12 cellular contexts compared by ENCODE assay signal in genomic region chr1:67688526-67689219, GRCh38. TPM values are rescaled to one million over a fixed set of nuclear protein-coding genes. Genes with fewer than 3 reads are reported as not detected.
DNase-seq lines count a peak whose midpoint lies in the region; ATAC-seq and TF ChIP-seq lines count a peak whose summit lies in the region.
"Had no signal": no experiment of that assay in that cellular context is flagged by ENCODE, and none has a peak within 500 bp of the region (broad histone marks: within the 10 kb centered on the region; RNA-seq: fewer than 3 reads in every experiment).

No MANE protein-coding gene starts in this region.

- H3K4me3 Mint-ChIP-seq in Caco-2 (ENCODE audit: unreplicated experiment) (peak overlapping the region; percentile 51), WTC11 (no peak overlapping the region)

- intact Hi-C loops in Caco-2 (cut with micrococcal nuclease; ENCODE audit: unreplicated experiment) (loop anchor here (5.0 kb wide), 1 partner anchor 41 kb away; no protein-coding TSS in a partner anchor), right lobe of liver (cut with DNase I) (no loop called here)

- H3K4me1 ChIP-seq in Caco-2 (peaks cover 40% of the 10 kb centered on the region), HUES64 (ENCODE audit: insufficient read depth, low read length) (peaks cover 24% of the 10 kb centered on the region), right lobe of liver (peaks cover 0 to 21% (median 4%) of the 10 kb centered on the region in 4 donors)

- H3K27me3 ChIP-seq in Caco-2 (replicated peaks; ENCODE audit: control insufficient read depth, insufficient read depth, low read length): no peaks in the 10 kb centered on the region
- H3K27me3 ChIP-seq in HUES64 (ENCODE audit: insufficient read depth, low read length): no peaks in the 10 kb centered on the region
- H3K27me3 ChIP-seq in right lobe of liver: no peaks in the 10 kb centered on the region

- peaks cover 12% of the 10 kb centered on the region for H3K4me1 Mint-ChIP-seq in Caco-2 (ENCODE audit: low read depth, unreplicated experiment)
- H3K4me1 Mint-ChIP-seq in WTC11: peaks cover 25% of the 10 kb centered on the region

- TF ChIP-seq CTCF in Caco-2 (IDR thresholded peaks at IDR 0.05; ENCODE audit: insufficient read depth in 1 of 2, low read depth in 1 of 2, low read length in 1 of 2, severe bottlenecking in 1 of 2, unreplicated experiment in 1 of 2) (no peak), WTC11 (IDR thresholded peaks at IDR 0.05) (no peak), right lobe of liver (IDR thresholded peaks at IDR 0.05) (no peak)

- H3K27ac Mint-ChIP-seq in Caco-2 (ENCODE audit: unreplicated experiment) (peak overlapping the region; percentile 90), WTC11 (peak overlapping the region; percentile 70)

- no peak overlapping the region for H3K4me3 ChIP-seq in Caco-2 (ENCODE audit: low read depth, low read length)
- H3K4me3 ChIP-seq in HUES64 (ENCODE audit: low read length): peak overlapping the region; percentile 85; the same call in 1 of the 2 replicates
- H3K4me3 ChIP-seq in right lobe of liver: no peak overlapping the region

- H3K27ac ChIP-seq in HUES64 (ENCODE audit: low read depth, low read length): no peak overlapping the region
- no peak overlapping the region for H3K27ac ChIP-seq in right lobe of liver
- H3K27ac ChIP-seq: skin epidermis had no signal

- no TSS peak for BruUV-seq in Caco-2 (replicated peaks; lab: Mats Ljungman, UMichigan)

- H3K36me3 ChIP-seq in Caco-2 (ENCODE audit: control insufficient read depth, insufficient read depth, low read length) (peaks cover 1% of the 10 kb centered on the region), HUES64 (ENCODE audit: insufficient read depth, low read length) (peaks cover 33% of the 10 kb centered on the region), right lobe of liver (peaks cover 0 to 19% (median 5%) of the 10 kb centered on the region in 4 donors)

- POLR2A ChIA-PET in Caco-2 (lab: Charles Lee) (no interaction called here), WTC11 (lab: Charles Lee) (no interaction called here)

- DNase-seq in Caco-2 (no peak), WTC11 (ENCODE audit: low spot score) (no peak), right lobe of liver (no peak), amygdala (lab: John Stamatoyannopoulos, UW) (no peak), NCI-H2107 treated with DMSO at 0.1 percent for 48 hours (lab: John Stamatoyannopoulos, UW; ENCODE audit: unreplicated experiment) (no peak)
- no peak for DNase-seq in activated CD4-positive, alpha-beta T cell treated with anti-CD3 and anti-CD28 coated beads for 48 hours
- DNase-seq: immature natural killer cell, NCI-H1930, substantia nigra had no signal

- 76% methylated on average over 3 of the region's 3 CpGs for WGBS in HUES64
- WGBS in right lobe of liver (ENCODE audit: insufficient coverage, low coverage, low lambda C conversion rate, missing lambda C conversion rate): 50% methylated on average over 3 of the region's 3 CpGs

- H3K36me3 Mint-ChIP-seq in Caco-2 (ENCODE audit: insufficient read depth, unreplicated experiment) (peaks cover 50% of the 10 kb centered on the region), WTC11 (peaks cover 13% of the 10 kb centered on the region)

- H3K9me3 Mint-ChIP-seq in Caco-2 (ENCODE audit: unreplicated experiment): no peaks in the 10 kb centered on the region
- H3K9me3 Mint-ChIP-seq in WTC11: no peaks in the 10 kb centered on the region
- H3K9me3 Mint-ChIP-seq: immature natural killer cell had no signal

- H3K9me3 ChIP-seq in Caco-2: no peaks in the 10 kb centered on the region
- no peaks in the 10 kb centered on the region for H3K9me3 ChIP-seq in HUES64 (ENCODE audit: insufficient read depth, low read depth, low read length)
- H3K9me3 ChIP-seq in right lobe of liver: no peaks in the 10 kb centered on the region

- CTCF ChIA-PET in Caco-2 (lab: Charles Lee): no interaction called here
- CTCF ChIA-PET in WTC11 (lab: Charles Lee): no interaction called here

- no peak for ATAC-seq in WTC11
- no peak for ATAC-seq in right lobe of liver
- no peak for ATAC-seq in HG03439 (IDR thresholded peaks at IDR 0.05; ENCODE audit: unreplicated experiment)

- no peaks in the 10 kb centered on the region for H3K27me3 Mint-ChIP-seq in Caco-2 (ENCODE audit: insufficient read depth, unreplicated experiment)
- no peaks in the 10 kb centered on the region for H3K27me3 Mint-ChIP-seq in WTC11 (ENCODE audit: low read depth)

- H3K9ac ChIP-seq in HUES64 (ENCODE audit: low read depth, low read length): no peak overlapping the region; the same call in 1 of the 2 replicates

- peak; percentile 9 for TF ChIP-seq POLR2A in right lobe of liver (IDR thresholded peaks at IDR 0.05)

TF ChIP-seq in WTC11, 78 proteins besides CTCF, POLR2A, EP300 and RAD21:
- no peak for TF ChIP-seq ATF2 (CRISPR knock-in tag; IDR thresholded peaks at IDR 0.05; ENCODE audit: borderline replicate concordance, low read depth)
- TF ChIP-seq ZNF317 (CRISPR knock-in tag; IDR thresholded peaks at IDR 0.05; ENCODE audit: borderline replicate concordance, low read depth): no peak
- no peak for TF ChIP-seq JAZF1 (CRISPR knock-in tag; IDR thresholded peaks at IDR 0.05)
- no peak for TF ChIP-seq ARID4B (CRISPR knock-in tag; IDR thresholded peaks at IDR 0.05; ENCODE audit: borderline replicate concordance)
- no peak for TF ChIP-seq FOXP4 (CRISPR knock-in tag; IDR thresholded peaks at IDR 0.05)
- no peak for TF ChIP-seq IRF1 (CRISPR knock-in tag; IDR thresholded peaks at IDR 0.05)
- no peak for TF ChIP-seq NR2C2 (CRISPR knock-in tag; IDR thresholded peaks at IDR 0.05)

RNA-seq across cellular contexts. Expression of gene GADD45A, which starts 3.7 kb away (rescaled TPM):
- 58.6 and 59.0 TPM in 2 replicates for total RNA-seq in Caco-2 (2022)
- polyA plus RNA-seq in HUES64 (2013, experiment 1 of 2): 12.3 TPM
- polyA plus RNA-seq in HUES64 (2013, experiment 2 of 2): 14.5 TPM
- total RNA-seq in WTC11 (2021): 20.8 to 34.5 TPM (median 24.0 TPM) in 3 replicates
- total RNA-seq in right lobe of liver: 10 to 100 TPM; 14.1 to 66.4 (median 43.6) TPM
